8 cellular contexts compared by ENCODE assay signal in the genomic region with DNA sequence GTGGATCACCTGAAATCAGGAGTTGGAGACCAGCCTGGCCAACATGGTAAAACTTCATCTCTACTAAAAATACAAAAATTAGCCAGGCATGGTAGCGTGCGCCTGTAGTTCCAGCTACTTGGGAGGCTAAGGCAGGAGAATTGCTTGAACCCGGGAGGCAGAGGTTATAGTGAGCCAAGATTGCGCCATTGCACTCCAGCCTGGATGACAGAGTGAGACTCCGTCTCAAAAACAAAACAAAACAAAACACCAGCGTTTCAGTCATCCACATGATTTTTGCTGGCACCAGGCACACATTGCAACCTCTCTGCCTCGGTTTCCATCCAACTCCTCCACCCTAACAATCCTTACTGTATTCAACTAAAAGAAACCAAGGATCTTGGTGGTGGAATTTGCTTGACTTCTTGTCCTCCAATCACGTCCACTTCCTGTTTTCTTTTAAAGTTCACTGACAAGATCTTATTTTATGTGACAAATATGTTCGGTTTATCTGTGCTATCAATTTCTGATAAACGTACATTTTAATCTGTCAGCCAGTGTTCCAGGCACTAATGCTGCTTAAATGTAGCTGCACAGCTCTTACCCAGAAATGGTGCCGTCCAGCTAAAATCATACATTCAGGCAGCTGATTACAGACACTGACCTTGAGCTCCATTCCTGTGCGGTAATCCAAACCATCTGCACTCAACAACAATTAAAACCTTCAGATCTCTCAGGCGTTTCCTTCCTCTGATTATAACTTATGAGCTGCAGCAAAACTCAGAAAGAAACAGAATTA. TPM values are rescaled to one million over a fixed set of nuclear protein-coding genes. Genes with fewer than 3 reads are reported as not detected.
DNase-seq lines count a peak whose midpoint lies in the region; ATAC-seq, FAIRE-seq and TF ChIP-seq lines count a peak whose summit lies in the region.

No MANE protein-coding gene starts in this region.

- in situ Hi-C loops in HepG2 (cut with HindIII; ENCODE audit: extremely low pct_ligation_motif_present, low pct_unique_long_range_greater_than_20kb), result no loop called here
- in situ Hi-C loops in GM13976 (cut with MboI; ENCODE audit: low sequenced_read_pairs, unreplicated experiment), result no loop called here

- no peaks in the 10 kb centered on the region for H3K9me3 ChIP-seq in right atrium auricular region
- no peaks in the 10 kb centered on the region for H3K9me3 ChIP-seq in HepG2 (ENCODE audit: low read length)
- no peaks in the 10 kb centered on the region for H3K9me3 ChIP-seq in upper lobe of right lung

- 27% methylated on average over 13 of the region's 13 CpGs for WGBS in HepG2 (ENCODE audit: low lambda C conversion rate)

- H3K27me3 ChIP-seq in right atrium auricular region (no peaks in the 10 kb centered on the region), HepG2 (ENCODE audit: control insufficient read depth in 1 of 2, insufficient read depth in 2 of 2, low read length in 2 of 2) (peaks cover 0 to 7% of the 10 kb centered on the region in 2 experiments; a peak in 2 of 5 replicates), upper lobe of right lung (no peaks in the 10 kb centered on the region)

- no peak for TF ChIP-seq RAD21 in HepG2 (CRISPR knock-in tag; IDR thresholded peaks at IDR 0.05)

- TF ChIP-seq CTCF in right atrium auricular region (IDR thresholded peaks at IDR 0.05) (no peak), HepG2 (CRISPR knock-in tag; IDR thresholded peaks at IDR 0.05) (no peak), upper lobe of right lung (IDR thresholded peaks at IDR 0.05) (no peak), GM13976 (IDR thresholded peaks at IDR 0.05; ENCODE audit: borderline replicate concordance, control extremely low read depth, extremely low read depth, insufficient read depth, missing control alignments) (no peak)

- ATAC-seq in Right ventricle myocardium superior (ENCODE audit: poor library complexity), result peak; percentile 40
- peak; percentile 66; the same call in 2 of the 3 replicates for ATAC-seq in HepG2
- peak; percentile 41 for ATAC-seq in upper lobe of right lung

- no peaks in the 10 kb centered on the region for H3K36me3 Mint-ChIP-seq in activated naive CD8-positive, alpha-beta T cell treated with anti-CD3 and anti-CD28 coated beads for 36 hours

- H3K9ac ChIP-seq in HepG2 (ENCODE audit: insufficient read depth, low read depth, low read length), result no peak overlapping the region

- FAIRE-seq in HepG2 (lab: Jason Lieb, UNC), result no peak
- no peak for FAIRE-seq in GM19239 (lab: Jason Lieb, UNC)

- intact Hi-C loops in Right ventricle myocardium superior (cut with DNase I), result no loop called here
- intact Hi-C loops in HepG2 (cut with micrococcal nuclease; ENCODE audit: unreplicated experiment), result no loop called here
- intact Hi-C loops in upper lobe of right lung (cut with DNase I), result no loop called here

- no peak for TF ChIP-seq POLR2A in HepG2 (IDR thresholded peaks at IDR 0.05; ENCODE audit: insufficient read depth in 1 of 2, low read depth in 2 of 2, low read length in 2 of 2)

- no peak for TF ChIP-seq EP300 in HepG2 (IDR thresholded peaks at IDR 0.05; ENCODE audit: low read depth in 2 of 2, low read length in 2 of 2)
- no peak for TF ChIP-seq EP300 in HepG2 (CRISPR knock-in tag; IDR thresholded peaks at IDR 0.05; ENCODE audit: borderline replicate concordance)

- no peaks in the 10 kb centered on the region for H3K36me3 ChIP-seq in right atrium auricular region
- H3K36me3 ChIP-seq in HepG2 (replicated peaks in 1 of 2; ENCODE audit: control insufficient read depth in 1 of 2, insufficient read depth in 2 of 2, low read length in 2 of 2), result no peaks in the 10 kb centered on the region
- no peaks in the 10 kb centered on the region for H3K36me3 ChIP-seq in upper lobe of right lung

- DNase-seq in Right ventricle myocardium superior (no peak), right atrium auricular region (ENCODE audit: low spot score) (no peak), HepG2 (ENCODE audit: low spot score) (no peak), upper lobe of right lung (no peak), GM19239 (ENCODE audit: insufficient read length, low spot score) (no peak), GM13976 (ENCODE audit: low spot score) (no peak)
- no peak for DNase-seq in activated naive CD8-positive, alpha-beta T cell treated with anti-CD3 and anti-CD28 coated beads for 36 hours
- no peak for DNase-seq in activated effector memory CD4-positive, alpha-beta T cell treated with anti-CD3 and anti-CD28 coated beads, Interleukin-2, amount 50 U/mL, for 16 hours

- no peaks in the 10 kb centered on the region for H3K79me2 ChIP-seq in HepG2 (ENCODE audit: insufficient read depth, low read length)

- peaks cover 26% of the 10 kb centered on the region for H3K4me1 Mint-ChIP-seq in activated naive CD8-positive, alpha-beta T cell treated with anti-CD3 and anti-CD28 coated beads for 36 hours

- H3K4me2 ChIP-seq in HepG2 (ENCODE audit: low read depth, low read length), result peak overlapping the region; percentile 70

- BruUV-seq in HepG2 (replicated peaks; lab: Mats Ljungman, UMichigan), result no TSS peak

- H3K4me1 ChIP-seq in right atrium auricular region (peaks cover 0 to 15% of the 10 kb centered on the region in 2 donors), HepG2 (ENCODE audit: insufficient read depth, low read length) (peaks cover 16% of the 10 kb centered on the region), upper lobe of right lung (peaks cover 22% of the 10 kb centered on the region)

- POLR2A ChIA-PET in HepG2 (lab: Yijun Ruan, JAX), result no interaction called here

- H3K27ac Mint-ChIP-seq in activated naive CD8-positive, alpha-beta T cell treated with anti-CD3 and anti-CD28 coated beads for 36 hours, result peak overlapping the region; percentile 54

- peak overlapping the region; percentile 59 for H3K4me3 Mint-ChIP-seq in activated naive CD8-positive, alpha-beta T cell treated with anti-CD3 and anti-CD28 coated beads for 36 hours

- H3K27ac ChIP-seq in right atrium auricular region (peak overlapping the region in 1 of 2 donors; percentile 32), HepG2 (ENCODE audit: extremely low read length, insufficient read depth, low read length) (no peak overlapping the region), upper lobe of right lung (peak overlapping the region; percentile 43)

- H3K4me3 ChIP-seq in right atrium auricular region (no peak overlapping the region), HepG2 (replicated peaks in 1 of 3; ENCODE audit: insufficient read depth in 1 of 3, low read depth in 2 of 3, low read length in 3 of 3) (peak overlapping the region in 1 of 3 experiments; percentile 23; a peak in 1 of 6 replicates), upper lobe of right lung (peak overlapping the region; percentile 23)

- no peaks in the 10 kb centered on the region for H4K20me1 ChIP-seq in HepG2 (ENCODE audit: insufficient read depth, low read length)

- H3K27me3 Mint-ChIP-seq in activated naive CD8-positive, alpha-beta T cell treated with anti-CD3 and anti-CD28 coated beads for 36 hours, result no peaks in the 10 kb centered on the region

- H2AFZ ChIP-seq in HepG2 (ENCODE audit: low read length), result peak overlapping the region; percentile 32

- H3K9me3 Mint-ChIP-seq in activated naive CD8-positive, alpha-beta T cell treated with anti-CD3 and anti-CD28 coated beads for 36 hours, result no peaks in the 10 kb centered on the region

- CTCF ChIA-PET in HepG2 (lab: Yijun Ruan, JAX; ENCODE audit: low intra/inter-chr PET ratio, low total read pairs), result no interaction called here

TF ChIP-seq in HepG2, 621 proteins besides CTCF, POLR2A, EP300 and RAD21 (continues in another document):
- no peak for TF ChIP-seq ZNF44 (CRISPR knock-in tag; IDR thresholded peaks at IDR 0.05)

RNA-seq across cellular contexts. Expression of gene RASSF3, which starts 26.7 kb away (rescaled TPM):
- total RNA-seq in Right ventricle myocardium superior, result 117 TPM
- 10 to 100 TPM; 55.4 to 88.4 TPM for total RNA-seq in right atrium auricular region
- total RNA-seq in activated naive CD8-positive, alpha-beta T cell treated with anti-CD3 and anti-CD28 coated beads for 36 hours, result 10 to 100 TPM; 48.0 to 51.0 TPM
- 16.0 and 21.3 TPM in 2 replicates for total RNA-seq in HepG2 (2016; rRNA removed; fragmentation: Illumina TruSeq; extraction: Trizol)
- total RNA-seq in HepG2 (2016; cell fraction: cytosol; rRNA removed; fragmentation: Illumina TruSeq; extraction: Trizol; ENCODE audit: low read depth), result 6.2 and 7.7 TPM in 2 replicates
- 13.2 and 20.1 TPM in 2 replicates for total RNA-seq in HepG2 (2016; cell fraction: insoluble cytoplasmic fraction; rRNA removed; fragmentation: Illumina TruSeq; extraction: Trizol)
- 25.5 and 26.0 TPM in 2 replicates for total RNA-seq in HepG2 (2016; cell fraction: membrane; rRNA removed; fragmentation: Illumina TruSeq; extraction: Trizol)
- total RNA-seq in HepG2 (2016; cell fraction: nucleus; rRNA removed; fragmentation: Illumina TruSeq; extraction: Trizol), result 9.1 and 10.8 TPM in 2 replicates
- 15.4 and 15.5 TPM in 2 replicates for polyA plus RNA-seq in HepG2 (2011; rRNA removed)
- polyA plus RNA-seq in HepG2 (2011; cell fraction: cytosol; rRNA removed), result 9.8 and 10.9 TPM in 2 replicates
- polyA plus RNA-seq in HepG2 (2011; cell fraction: nucleus; rRNA removed), result 3.9 and 5.1 TPM in 2 replicates
- polyA plus RNA-seq in HepG2 (2012), result 7.1 and 11.1 TPM in 2 replicates
- polyA plus RNA-seq in HepG2 (2016; cell fraction: cytosol; fragmentation: Illumina TruSeq; extraction: Trizol; ENCODE audit: low read depth), result 3.6 and 3.9 TPM in 2 replicates
- polyA plus RNA-seq in HepG2 (2016; cell fraction: insoluble cytoplasmic fraction; fragmentation: Illumina TruSeq; extraction: Trizol; ENCODE audit: low read depth), result 19.9 and 21.9 TPM in 2 replicates
- polyA plus RNA-seq in HepG2 (2016; cell fraction: membrane; fragmentation: Illumina TruSeq; extraction: Trizol; ENCODE audit: low read depth), result 16.4 and 17.1 TPM in 2 replicates
- 13.2 and 13.5 TPM in 2 replicates for polyA plus RNA-seq in HepG2 (2016; cell fraction: nucleus; fragmentation: Illumina TruSeq; extraction: Trizol; ENCODE audit: insufficient read depth, low read depth)
- polyA minus RNA-seq in HepG2 (2011; rRNA and poly(A)+ RNA removed; ENCODE audit: low replicate concordance), result 37.6 and 54.4 TPM in 2 replicates
- polyA minus RNA-seq in HepG2 (2011; cell fraction: cytosol; rRNA and poly(A)+ RNA removed), result 13.6 and 15.4 TPM in 2 replicates
- 9.4 and 9.9 TPM in 2 replicates for polyA minus RNA-seq in HepG2 (2011; cell fraction: nucleus; rRNA and poly(A)+ RNA removed)
- total RNA-seq in upper lobe of right lung, result 96.5 TPM
